10 cellular contexts compared by ENCODE assay signal in genomic region chr16:3950343-3951193, GRCh38.
DNase-seq lines count a peak whose midpoint lies in the region; ATAC-seq and TF ChIP-seq lines count a peak whose summit lies in the region.
"Had no signal": no experiment of that assay in that cellular context is flagged by ENCODE, and none has a peak within 500 bp of the region (broad histone marks: within the 10 kb centered on the region; RNA-seq: fewer than 3 reads in every experiment).

No MANE protein-coding gene starts in this region.

- H3K36me3 Mint-ChIP-seq in Calu3 (ENCODE audit: insufficient read depth, unreplicated experiment): peaks cover 5% of the 10 kb centered on the region

- H3K27ac ChIP-seq in Peyer's patch (peak overlapping the region; percentile 25 to 73 (median 60)), psoas muscle (peak overlapping the region; percentile 81)
- H3K27ac ChIP-seq: cardiac muscle cell had no signal

- peaks cover 29% of the 10 kb centered on the region for H3K4me1 Mint-ChIP-seq in Calu3 (ENCODE audit: low read depth, unreplicated experiment)

- TF ChIP-seq CTCF in Calu3 (IDR thresholded peaks at IDR 0.05; ENCODE audit: unreplicated experiment): no peak
- no peak for TF ChIP-seq CTCF in Peyer's patch (IDR thresholded peaks at IDR 0.05)
- no peak for TF ChIP-seq CTCF in fibroblast of pulmonary artery (IDR thresholded peaks at IDR 0.05; ENCODE audit: low read length, missing control alignments)
- no peak for TF ChIP-seq CTCF in psoas muscle (IDR thresholded peaks at IDR 0.05)

- 23 to 37% (median 28%) methylated on average over 32 of the region's 32 CpGs for WGBS in psoas muscle, 3 donors

- intact Hi-C loops in Calu3 (cut with micrococcal nuclease; ENCODE audit: unreplicated experiment): no loop called here
- intact Hi-C loops in psoas muscle (cut with DNase I): no loop called here

- DNase-seq in Calu3 (peak; percentile 53), Peyer's patch (peak in 2 of 3 donors; percentile 58 to 81), fibroblast of pulmonary artery (ENCODE audit: low read depth) (peak; percentile 99), psoas muscle (peak; percentile 84), T-helper 9 cell (no peak), 8988T (no peak)
- DNase-seq: NCI-H510A treated with DMSO at 0.1 percent for 48 hours had no signal

- no peaks in the 10 kb centered on the region for H3K9me3 Mint-ChIP-seq in Calu3 (ENCODE audit: low read depth, unreplicated experiment)

- ATAC-seq in psoas muscle (peak; percentile 63 to 75 (median 70)), GM18520 (IDR thresholded peaks at IDR 0.05; ENCODE audit: unreplicated experiment) (no peak), HG03469 (IDR thresholded peaks at IDR 0.05; ENCODE audit: unreplicated experiment) (no peak)

- H3K4me3 Mint-ChIP-seq in Calu3 (ENCODE audit: low read depth, unreplicated experiment): peak overlapping the region; percentile 39

- TF ChIP-seq POLR2A in Peyer's patch (IDR thresholded peaks at IDR 0.05): no peak

- no peaks in the 10 kb centered on the region for H3K27me3 ChIP-seq in Peyer's patch
- no peaks in the 10 kb centered on the region for H3K27me3 ChIP-seq in psoas muscle (ENCODE audit: insufficient read depth in 3 of 3, low read length in 2 of 3)
- H3K27me3 ChIP-seq: cardiac muscle cell had no signal

- H3K9me3 ChIP-seq in Peyer's patch (no peaks in the 10 kb centered on the region), psoas muscle (no peaks in the 10 kb centered on the region)

- no peak overlapping the region for H3K27ac Mint-ChIP-seq in Calu3 (ENCODE audit: unreplicated experiment)

- peaks cover 0 to 7% (median 0%) of the 10 kb centered on the region in 4 donors for H3K4me1 ChIP-seq in Peyer's patch
- H3K4me1 ChIP-seq in psoas muscle: peaks cover 42% of the 10 kb centered on the region

- H3K36me3 ChIP-seq in Peyer's patch (no peaks in the 10 kb centered on the region), psoas muscle (ENCODE audit: insufficient read depth in 1 of 2, low read depth in 1 of 2) (no peaks in the 10 kb centered on the region)
- H3K36me3 ChIP-seq: cardiac muscle cell had no signal

- CTCF ChIA-PET in Calu3 (lab: Charles Lee): interaction anchor here (0.6 kb wide), 1 partner anchor 19 kb away, joined by 7 read pairs; no protein-coding TSS in a partner anchor

- peaks cover 70% of the 10 kb centered on the region for H3K27me3 Mint-ChIP-seq in Calu3 (ENCODE audit: unreplicated experiment)

- no TSS peak for BruUV-seq in Calu3 (replicated peaks; lab: Mats Ljungman, UMichigan)

- H3K4me3 ChIP-seq in Peyer's patch (no peak overlapping the region), fibroblast of pulmonary artery (replicated peaks; ENCODE audit: low read depth, low read length) (peak overlapping the region; percentile 33), psoas muscle (peak overlapping the region; percentile 47)
- H3K4me3 ChIP-seq: cardiac muscle cell had no signal

Comparison
In these comparisons a context has a peak if more than half of its experiments do, and no peak if none do; other contexts are left out.
1. DNase-seq: peak in Calu3 (single experiment), Peyer's patch (2 of 3), fibroblast of pulmonary artery (single experiment) and psoas muscle (2 of 2); none in T-helper 9 cell (single experiment) and 8988T (single experiment).
2. H3K4me3 ChIP-seq: peak in fibroblast of pulmonary artery (single experiment) and psoas muscle (single experiment); none in Peyer's patch (0 of 4).
3. ATAC-seq: peak in psoas muscle (4 of 4); none in GM18520 (single experiment) and HG03469 (single experiment).